ENCODE assay signal across 27 cellular contexts in genomic region chr9:19369107-19369506, GRCh38. TPM values are rescaled to one million over a fixed set of nuclear protein-coding genes. Genes with fewer than 3 reads are reported as not detected.
DNase-seq lines count a peak whose midpoint lies in the region; ATAC-seq and TF ChIP-seq lines count a peak whose summit lies in the region.
"Had no signal": no experiment of that assay in that cellular context is flagged by ENCODE, and none has a peak within 500 bp of the region (broad histone marks: within the 10 kb centered on the region; RNA-seq: fewer than 3 reads in every experiment).

No MANE protein-coding gene starts in this region.

- peak overlapping the region; percentile 17 for H3K27ac ChIP-seq in VCaP
- H3K27ac ChIP-seq: A549; BLaER1 treated with 17β-estradiol and CSF1 and Interleukin-3, amounts not matched to agents 10 nM and 100 nM; SJCRH30 had no signal

- H3K9me3 Mint-ChIP-seq in activated naive CD4-positive, alpha-beta T cell treated with anti-CD3 and anti-CD28 coated beads, Interleukin-2, amount 10 ng/mL, durations not matched to agents 7 days and 5 days, result no peaks in the 10 kb centered on the region
- H3K9me3 Mint-ChIP-seq in activated naive CD4-positive, alpha-beta T cell treated with anti-CD3 and anti-CD28 coated beads, Interleukin-2, amount 50 U/mL, for 72 hours, result no peaks in the 10 kb centered on the region
- H3K9me3 Mint-ChIP-seq in nephron progenitor cell (no peaks in the 10 kb centered on the region), endothelial cell (ENCODE audit: unreplicated experiment) (no peaks in the 10 kb centered on the region)
- H3K9me3 Mint-ChIP-seq: CD8-positive, alpha-beta memory T cell had no signal

- no peak for TF ChIP-seq CTCF in VCaP (conservative IDR thresholded peaks at IDR 0.05)
- no peak for TF ChIP-seq CTCF in nephron progenitor cell (IDR thresholded peaks at IDR 0.05)
- no peak for TF ChIP-seq CTCF in endothelial cell (IDR thresholded peaks at IDR 0.05; ENCODE audit: unreplicated experiment)

- peak overlapping the region; percentile 42 for H3K27ac Mint-ChIP-seq in activated naive CD4-positive, alpha-beta T cell treated with anti-CD3 and anti-CD28 coated beads, Interleukin-2, amount 10 ng/mL, durations not matched to agents 7 days and 5 days
- peak overlapping the region in 1 of 2 donors; percentile 76 for H3K27ac Mint-ChIP-seq in activated naive CD4-positive, alpha-beta T cell treated with anti-CD3 and anti-CD28 coated beads, Interleukin-2, amount 50 U/mL, for 72 hours
- peak overlapping the region; percentile 91 for H3K27ac Mint-ChIP-seq in nephron progenitor cell
- H3K27ac Mint-ChIP-seq in endothelial cell (ENCODE audit: unreplicated experiment), result no peak overlapping the region

- no peak for DNase-seq in activated naive CD4-positive, alpha-beta T cell treated with anti-CD3 and anti-CD28 coated beads, Interleukin-2, amount 10 ng/mL, durations not matched to agents 7 days and 5 days
- no peak for DNase-seq in activated naive CD4-positive, alpha-beta T cell treated with anti-CD3 and anti-CD28 coated beads, Interleukin-2, amount 50 U/mL, for 72 hours (ENCODE audit: low spot score in 2 of 2)
- DNase-seq in nephron progenitor cell (no peak), NCI-H2227 (lab: John Stamatoyannopoulos, UW; ENCODE audit: unreplicated experiment) (no peak), endothelial cell (ENCODE audit: low spot score) (no peak)
- DNase-seq: AML-193; CD8-positive, alpha-beta memory T cell; DMS79 treated with DMSO at 0.1 percent for 48 hours; GF-D8; GOT3; IMR-90; KG1; MM.1S; NCI-H1417 treated with DMSO at 0.1 percent for 48 hours; NCI-H187; NCI-H2081 treated with DMSO at 0.1 percent for 48 hours; NCI-H2171; NCI-H524; NCI-H82; NK-92 treated with Interleukin-12 subunit alpha and Interleukin-12 subunit beta, amount 100 ng/mL, for 24 hours; PC-3; SJCRH30 had no signal

- no peaks in the 10 kb centered on the region for H3K27me3 Mint-ChIP-seq in activated naive CD4-positive, alpha-beta T cell treated with anti-CD3 and anti-CD28 coated beads, Interleukin-2, amount 10 ng/mL, durations not matched to agents 7 days and 5 days
- H3K27me3 Mint-ChIP-seq in nephron progenitor cell (ENCODE audit: low read depth, poor library complexity), result peaks cover 2% of the 10 kb centered on the region
- H3K27me3 Mint-ChIP-seq in endothelial cell (ENCODE audit: unreplicated experiment), result no peaks in the 10 kb centered on the region
- H3K27me3 Mint-ChIP-seq: CD8-positive, alpha-beta memory T cell had no signal

- peaks cover 30% of the 10 kb centered on the region for H3K36me3 Mint-ChIP-seq in activated naive CD4-positive, alpha-beta T cell treated with anti-CD3 and anti-CD28 coated beads, Interleukin-2, amount 10 ng/mL, durations not matched to agents 7 days and 5 days
- peaks cover 0 to 5% of the 10 kb centered on the region in 2 donors for H3K36me3 Mint-ChIP-seq in activated naive CD4-positive, alpha-beta T cell treated with anti-CD3 and anti-CD28 coated beads, Interleukin-2, amount 50 U/mL, for 72 hours
- H3K36me3 Mint-ChIP-seq in nephron progenitor cell (ENCODE audit: low read depth) (peaks cover 60% of the 10 kb centered on the region), endothelial cell (ENCODE audit: low read depth, unreplicated experiment) (peaks cover 3% of the 10 kb centered on the region)

- ATAC-seq in activated naive CD4-positive, alpha-beta T cell treated with anti-CD3 and anti-CD28 coated beads, Interleukin-2, amount 50 U/mL, for 72 hours, result no peak
- ATAC-seq in HG02852 (IDR thresholded peaks at IDR 0.05; ENCODE audit: unreplicated experiment), result no peak
- ATAC-seq: A549, PC-3, Right ventricle myocardium inferior had no signal

- CTCF ChIA-PET in activated naive CD4-positive, alpha-beta T cell treated with anti-CD3 and anti-CD28 coated beads, Interleukin-2, amount 10 ng/mL, durations not matched to agents 7 days and 5 days (lab: Charles Lee), result no interaction called here

- H3K4me1 Mint-ChIP-seq in activated naive CD4-positive, alpha-beta T cell treated with anti-CD3 and anti-CD28 coated beads, Interleukin-2, amount 10 ng/mL, durations not matched to agents 7 days and 5 days, result no peaks in the 10 kb centered on the region
- H3K4me1 Mint-ChIP-seq in nephron progenitor cell (no peaks in the 10 kb centered on the region), endothelial cell (ENCODE audit: unreplicated experiment) (no peaks in the 10 kb centered on the region)

- no peak overlapping the region for H3K4me3 Mint-ChIP-seq in activated naive CD4-positive, alpha-beta T cell treated with anti-CD3 and anti-CD28 coated beads, Interleukin-2, amount 10 ng/mL, durations not matched to agents 7 days and 5 days
- H3K4me3 Mint-ChIP-seq in nephron progenitor cell (no peak overlapping the region), endothelial cell (ENCODE audit: unreplicated experiment) (no peak overlapping the region)
- H3K4me3 Mint-ChIP-seq: CD8-positive, alpha-beta memory T cell had no signal

RNA-seq across cellular contexts. Expression of gene RPS6, which starts 10.9 kb away (rescaled TPM):
- 1,000 to 10,000 TPM; 2,954 to 3,448 TPM for total RNA-seq in activated naive CD4-positive, alpha-beta T cell treated with anti-CD3 and anti-CD28 coated beads, Interleukin-2, amount 50 U/mL, for 72 hours
- total RNA-seq in endothelial cell (ENCODE audit: unreplicated experiment), result 2,020 TPM

RNA-seq across cellular contexts. Expression of gene ACER2, which starts 39.7 kb away (rescaled TPM):
- 1 to 10 TPM; 1.2 to 4.3 TPM for total RNA-seq in activated naive CD4-positive, alpha-beta T cell treated with anti-CD3 and anti-CD28 coated beads, Interleukin-2, amount 50 U/mL, for 72 hours
- 9.6 TPM for total RNA-seq in endothelial cell (ENCODE audit: unreplicated experiment)
